8 cellular contexts compared by ENCODE assay signal in the genomic region with DNA sequence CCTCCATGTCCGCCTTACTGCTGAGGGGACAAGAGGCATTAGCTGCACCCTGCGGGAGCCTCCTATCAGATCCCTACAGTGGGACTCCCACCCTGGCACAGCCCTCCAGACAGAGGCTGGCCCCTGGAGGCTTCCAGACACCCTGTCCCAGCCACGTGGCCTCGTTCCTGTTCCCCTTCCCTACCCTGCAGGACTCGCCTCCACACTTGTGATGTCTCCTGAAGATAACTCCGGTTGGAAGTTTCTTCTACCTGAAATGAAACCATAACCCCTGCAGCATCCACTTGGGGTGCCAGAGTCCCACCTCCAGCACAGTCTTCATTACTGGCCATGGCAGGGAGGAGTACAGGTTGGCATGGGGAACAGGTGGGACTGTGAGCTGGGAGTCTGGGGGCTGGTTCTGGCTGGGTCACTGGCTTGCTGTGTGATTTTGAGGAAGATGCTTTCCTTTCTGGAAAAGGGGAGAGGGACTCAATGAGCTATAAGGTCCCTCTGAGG. TPM values are rescaled to one million over a fixed set of nuclear protein-coding genes. Genes with fewer than 3 reads are reported as not detected.
DNase-seq lines count a peak whose midpoint lies in the region; ATAC-seq, FAIRE-seq and TF ChIP-seq lines count a peak whose summit lies in the region.

No MANE protein-coding gene starts in this region.

- no peak overlapping the region for H3K9ac ChIP-seq in PC-3 (ENCODE audit: low read length)

- TF ChIP-seq CTCF in DOHH2 (IDR thresholded peaks at IDR 0.05; ENCODE audit: low read depth, low read length, poor library complexity, severe bottlenecking) (peak; percentile 36), PC-3 (conservative IDR thresholded peaks at IDR 0.05; ENCODE audit: low read depth, low read length) (0 out of 2 replicates have a peak, but pooled peaks have one; percentile 22), dorsolateral prefrontal cortex (IDR thresholded peaks at IDR 0.05 in 54 of 56, conservative IDR thresholded peaks at IDR 0.05 in 2 of 56; ENCODE audit: low read depth in 1 of 56, partially characterized antibody in 56 of 56) (no peak), pancreas (IDR thresholded peaks at IDR 0.05) (no peak)

- peaks cover 17% of the 10 kb centered on the region for H3F3A ChIP-seq in DOHH2 (ENCODE audit: control insufficient read depth, insufficient read depth)
- H3F3A ChIP-seq in PC-3 (ENCODE audit: low read length, unreplicated experiment): no peaks in the 10 kb centered on the region

- H3K4me2 ChIP-seq in DOHH2 (ENCODE audit: low read length) (peak overlapping the region; percentile 74), PC-3 (ENCODE audit: low read length) (no peak overlapping the region)

- intact Hi-C loops in PC-3 (cut with micrococcal nuclease) (no loop called here), dorsolateral prefrontal cortex (cut with DNase I) (no loop called here), pancreas (cut with DNase I) (no loop called here)

- H3K27ac ChIP-seq in DOHH2 (ENCODE audit: low read depth, low read length) (peak overlapping the region; percentile 59), PC-3 (ENCODE audit: low read length) (no peak overlapping the region), dorsolateral prefrontal cortex (peak overlapping the region in 58 of 59 donors; percentile 48 to 95 (median 85)), pancreas (peak overlapping the region in 3 of 4 donors; percentile 16 to 61 (median 52))

- POLR2A ChIA-PET in PC-3 (lab: Charles Lee; ENCODE audit: unreplicated experiment): no interaction called here

- H4K20me1 ChIP-seq in DOHH2 (ENCODE audit: control insufficient read depth, insufficient read depth, low read depth, low read length) (no peaks in the 10 kb centered on the region; the same call in 1 of the 2 replicates), PC-3 (ENCODE audit: low read length) (no peaks in the 10 kb centered on the region)

- FAIRE-seq in pancreas (lab: Jason Lieb, UNC): no peak

- H3K4me1 ChIP-seq in DOHH2 (ENCODE audit: control insufficient read depth, low read length) (peaks cover 49% of the 10 kb centered on the region), PC-3 (ENCODE audit: insufficient read depth, low read length) (peaks cover 4% of the 10 kb centered on the region; the same call in 1 of the 2 replicates), pancreas (peaks cover 0 to 4% (median 0%) of the 10 kb centered on the region in 3 donors)

- H3K4me3 ChIP-seq in DOHH2 (ENCODE audit: low read length) (peak overlapping the region; percentile 48), PC-3 (ENCODE audit: low read length) (no peak overlapping the region), dorsolateral prefrontal cortex (peak overlapping the region in 34 of 59 donors; percentile 2 to 56 (median 28)), pancreas (no peak overlapping the region)

- 66 to 69% methylated on average over 6 of the region's 6 CpGs for WGBS in pancreas, 2 donors

- no TSS peak for BruUV-seq in PC-3 (replicated peaks; lab: Mats Ljungman, UMichigan)

- no peaks in the 10 kb centered on the region for H3K27me3 ChIP-seq in DOHH2 (ENCODE audit: control insufficient read depth, low read length)
- no peaks in the 10 kb centered on the region for H3K27me3 ChIP-seq in PC-3 (ENCODE audit: low read length)
- H3K27me3 ChIP-seq in dorsolateral prefrontal cortex: peaks cover 0 to 7% (median 0%) of the 10 kb centered on the region in 45 donors
- H3K27me3 ChIP-seq in pancreas: no peaks in the 10 kb centered on the region

- peaks cover 38% of the 10 kb centered on the region for H3K36me3 ChIP-seq in DOHH2 (ENCODE audit: control insufficient read depth, low read length)
- no peaks in the 10 kb centered on the region for H3K36me3 ChIP-seq in PC-3 (ENCODE audit: low read depth, low read length)
- H3K36me3 ChIP-seq in pancreas: peaks cover 0 to 5% (median 2%) of the 10 kb centered on the region in 3 donors

- no peak for DNase-seq in PC-3
- no peak for DNase-seq in dorsolateral prefrontal cortex
- no peak for DNase-seq in pancreas
- DNase-seq in D341Med (ENCODE audit: low spot score): no peak
- DNase-seq in RKO (ENCODE audit: low spot score): no peak
- DNase-seq in glomerular visceral epithelial cell (ENCODE audit: extremely low spot score): no peak

- H2AFZ ChIP-seq in PC-3 (ENCODE audit: low read length): no peak overlapping the region

- H3K9me2 ChIP-seq in DOHH2 (replicated peaks; ENCODE audit: control insufficient read depth, low read length): no peaks in the 10 kb centered on the region
- H3K9me2 ChIP-seq in PC-3 (replicated peaks; ENCODE audit: low read length): no peaks in the 10 kb centered on the region

- H3K9me3 ChIP-seq in DOHH2 (ENCODE audit: control insufficient read depth, insufficient read depth, low read length) (no peaks in the 10 kb centered on the region), PC-3 (ENCODE audit: low read length) (no peaks in the 10 kb centered on the region), pancreas (no peaks in the 10 kb centered on the region)

- no peak for ATAC-seq in PC-3
- ATAC-seq in pancreas: peak in 2 of 4 donors; percentile 1 to 3
- ATAC-seq in GM21825 (IDR thresholded peaks at IDR 0.05; ENCODE audit: unreplicated experiment): no peak

- H3K79me2 ChIP-seq in DOHH2 (ENCODE audit: control insufficient read depth, low read length) (no peaks in the 10 kb centered on the region), PC-3 (ENCODE audit: low read length) (no peaks in the 10 kb centered on the region)

- CTCF ChIA-PET in PC-3 (lab: Charles Lee): no interaction called here

RNA-seq across cellular contexts. Expression of a gene that starts 4.9 kb away (rescaled TPM):
- total RNA-seq in PC-3 (2014; rRNA removed) (18.0 and 23.2 TPM in 2 replicates), dorsolateral prefrontal cortex (10 to 100 TPM in 80 of 120 experiments, 1 to 10 TPM in 40; 5.9 to 31.1 (median 11.7) TPM), pancreas (1 to 10 TPM; 2.0 to 9.3 (median 3.9) TPM)
- polyA plus RNA-seq in pancreas: 1 to 10 TPM; 2.7 to 5.9 TPM

RNA-seq across cellular contexts. Expression of a gene that starts 24.0 kb away (rescaled TPM):
- total RNA-seq in PC-3 (2014; rRNA removed) (36.9 and 51.3 TPM in 2 replicates), dorsolateral prefrontal cortex (100 to 1,000 TPM in 119 of 120 experiments, 10 to 100 TPM in 1; 62.4 to 280 (median 189) TPM), pancreas (1 to 10 TPM; 3.6 to 6.8 (median 5.4) TPM)
- 10 to 100 TPM in 1 of 2 donors, 1 to 10 TPM in 1; 4.6 to 16.3 TPM for polyA plus RNA-seq in pancreas

RNA-seq across cellular contexts. Expression of a gene that starts 25.9 kb away (rescaled TPM):
- total RNA-seq in PC-3 (2014; rRNA removed): 49.1 and 55.7 TPM in 2 replicates
- 10 to 100 TPM; 45.6 to 94.6 (median 65.5) TPM for total RNA-seq in dorsolateral prefrontal cortex
- 10 to 100 TPM; 17.9 to 36.4 (median 21.5) TPM for total RNA-seq in pancreas
- 10 to 100 TPM; 81.5 to 84.9 TPM for polyA plus RNA-seq in pancreas

RNA-seq across cellular contexts. Expression of a gene that starts 40.9 kb away (rescaled TPM):
- total RNA-seq in PC-3 (2014; rRNA removed): 1,612 and 2,325 TPM in 2 replicates
- 100 to 1,000 TPM; 153 to 409 (median 258) TPM for total RNA-seq in dorsolateral prefrontal cortex
- total RNA-seq in pancreas: 100 to 1,000 TPM in 2 of 6 donors, 10 to 100 TPM in 4; 15.9 to 191 (median 40.9) TPM
- polyA plus RNA-seq in pancreas: 100 to 1,000 TPM; 172 to 249 TPM

RNA-seq across cellular contexts. Expression of a gene that starts 51.6 kb away (rescaled TPM):
- total RNA-seq in PC-3 (2014; rRNA removed) (32.9 and 45.4 TPM in 2 replicates), dorsolateral prefrontal cortex (10 to 100 TPM; 14.9 to 41.9 (median 27.5) TPM), pancreas (10 to 100 TPM in 2 of 6 donors, 1 to 10 TPM in 4; 6.0 to 12.3 (median 8.5) TPM)
- polyA plus RNA-seq in pancreas: 10 to 100 TPM; 19.0 to 25.6 TPM

Comparison
In these comparisons a context has a peak if more than half of its experiments do, and no peak if none do; other contexts are left out.
1. H3K4me3 ChIP-seq: peak in DOHH2 (single experiment) and dorsolateral prefrontal cortex (34 of 59); none in PC-3 (single experiment) and pancreas (0 of 4).
2. CTCF ChIP-seq: peak in DOHH2 (single experiment) and PC-3 (single experiment); none in dorsolateral prefrontal cortex (0 of 56) and pancreas (0 of 4).